ENCODE assay signal across 1 cellular context in the genomic region with DNA sequence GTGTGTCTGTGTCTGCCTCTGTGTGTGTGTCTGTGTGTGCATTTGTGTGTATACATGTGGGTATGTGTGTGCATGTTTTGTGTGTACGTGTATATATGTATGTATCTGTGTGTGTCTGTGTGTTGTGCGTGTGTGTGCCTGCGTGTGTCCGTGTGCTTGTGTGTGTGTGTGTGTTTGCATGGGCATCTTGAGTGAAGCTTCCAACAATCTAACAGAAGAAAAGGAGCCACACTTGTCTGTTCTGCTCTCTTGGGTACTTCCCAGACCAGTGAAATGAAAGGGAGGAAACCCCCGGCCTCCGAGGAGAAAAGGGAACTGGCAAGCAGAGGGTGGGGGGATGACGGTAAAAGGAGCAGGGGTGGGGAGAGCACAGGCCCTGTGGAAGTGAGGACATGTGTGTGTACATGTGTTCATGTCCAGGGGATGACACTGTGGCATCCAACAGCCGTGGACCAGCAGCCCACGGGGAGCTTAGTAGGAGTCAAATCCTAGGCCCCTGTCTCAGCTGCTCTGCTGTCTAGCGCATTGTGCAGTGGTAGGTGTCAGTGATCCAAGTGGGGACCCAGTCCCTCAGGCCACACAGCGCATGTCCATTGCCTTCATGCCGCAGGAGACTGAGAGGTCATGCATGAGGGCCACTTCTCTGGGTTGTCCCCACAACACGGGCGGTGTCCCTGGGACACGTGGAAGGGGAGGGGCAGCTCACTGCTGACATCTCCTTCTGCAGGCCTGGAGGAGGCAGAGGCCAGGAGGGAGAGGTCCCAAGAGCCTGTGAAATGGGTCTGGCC.
TF ChIP-seq lines count a peak whose summit lies in the region.

No MANE protein-coding gene starts in this region.

TF ChIP-seq in IMR-90, 13 proteins besides CTCF, POLR2A, EP300 and RAD21 (continued from another document):
- TF ChIP-seq MXI1 (IDR thresholded peaks at IDR 0.05; ENCODE audit: borderline replicate concordance, low read depth, low read length) (no peak), NFE2L2 (IDR thresholded peaks at IDR 0.05; ENCODE audit: low read depth, low read length) (no peak), RCOR1 (IDR thresholded peaks at IDR 0.05; ENCODE audit: insufficient replicate concordance, low read length) (no peak), SMC3 (IDR thresholded peaks at IDR 0.05; ENCODE audit: low read depth, low read length) (no peak), MAFK (IDR thresholded peaks at IDR 0.05; ENCODE audit: low read depth, low read length) (no peak), CHD1 (IDR thresholded peaks at IDR 0.05; ENCODE audit: low read depth, low read length) (no peak), FOS (IDR thresholded peaks at IDR 0.05; ENCODE audit: low read depth, low read length) (no peak), MAZ (IDR thresholded peaks at IDR 0.05; ENCODE audit: borderline replicate concordance, low read depth, low read length) (no peak), RFX5 (IDR thresholded peaks at IDR 0.05; ENCODE audit: low read depth, low read length) (no peak)
- TF ChIP-seq, protein P1, sequence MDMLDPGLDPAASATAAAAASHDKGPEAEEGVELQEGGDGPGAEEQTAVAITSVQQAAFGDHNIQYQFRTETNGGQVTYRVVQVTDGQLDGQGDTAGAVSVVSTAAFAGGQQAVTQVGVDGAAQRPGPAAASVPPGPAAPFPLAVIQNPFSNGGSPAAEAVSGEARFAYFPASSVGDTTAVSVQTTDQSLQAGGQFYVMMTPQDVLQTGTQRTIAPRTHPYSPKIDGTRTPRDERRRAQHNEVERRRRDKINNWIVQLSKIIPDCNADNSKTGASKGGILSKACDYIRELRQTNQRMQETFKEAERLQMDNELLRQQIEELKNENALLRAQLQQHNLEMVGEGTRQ (IDR thresholded peaks at IDR 0.05; ENCODE audit: low read depth, low read length), result no peak
